26 cellular contexts compared by ENCODE assay signal in genomic region chr3:71921036-71921435, GRCh38.
"Had no signal": no experiment of that assay in that cellular context is flagged by ENCODE, and none has a peak within 500 bp of the region (broad histone marks: within the 10 kb centered on the region; RNA-seq: fewer than 3 reads in every experiment).

No MANE protein-coding gene starts in this region.

- ATAC-seq: stimulated activated effector memory CD8-positive, alpha-beta T cell treated with anti-CD3 and anti-CD28 coated beads, Interleukin-12 subunit alpha, Interleukin-12 subunit beta, amount 100 ng/mL, for 72 hours; stimulated activated memory B cell treated with anti-CD40 and anti-IgM and Interleukin-4, amounts not matched to agents 10 μg/mL and 1 μg/mL and 100 μg/mL, for 72 hours; stimulated activated naive B cell treated with anti-CD40 and anti-IgM and Interleukin-4, amounts not matched to agents 10 μg/mL and 1 μg/mL and 100 μg/mL, for 72 hours; stimulated activated naive CD8-positive, alpha-beta T cell treated with anti-CD3 and anti-CD28 coated beads, Interleukin-15, amount 100 ng/mL, for 72 hours; stimulated activated naive CD8-positive, alpha-beta T cell treated with anti-CD3 and anti-CD28 coated beads, Interleukin-15, Interleukin-2, amounts not matched to agents 100 U/mL and 50 U/mL, for 24 hours; upper lobe of right lung had no signal

- H3K36me3 ChIP-seq: stomach, suprapubic skin, thoracic aorta, thyroid gland, tibial artery, tibial nerve, transverse colon, upper lobe of left lung, upper lobe of right lung, uterus, vagina had no signal

- H3K27me3 ChIP-seq: stomach, testis, thyroid gland, tibial nerve, transverse colon, upper lobe of left lung, upper lobe of right lung, uterus, vagina had no signal

- H3K9me3 ChIP-seq: stomach, suprapubic skin, testis, thoracic aorta, thyroid gland, tibial artery, tibial nerve, transverse colon, upper lobe of left lung, upper lobe of right lung, uterus, vagina had no signal

- FAIRE-seq: urothelium cell line had no signal

- H3K4me1 ChIP-seq: stomach, suprapubic skin, testis, thyroid gland, tibial artery, tibial nerve, transverse colon, upper lobe of left lung, upper lobe of right lung, uterus, vagina had no signal

- DNase-seq: stimulated activated CD4-positive, alpha-beta T cell treated with anti-CD3 and anti-CD28 coated beads, Interleukin-2, amount 100 ng/mL, for 48 hours; stimulated activated CD4-positive, alpha-beta T cell treated with anti-CD3 and anti-CD28 coated beads, Interleukin-4, amount 100 ng/mL, for 1 hour; stimulated activated CD4-positive, alpha-beta T cell treated with anti-CD3 and anti-CD28 coated beads, Interleukin-4, amount 100 ng/mL, for 24 hours; stimulated activated CD4-positive, alpha-beta T cell treated with anti-CD3 and anti-CD28 coated beads, Interleukin-4, amount 100 ng/mL, for 4 hours; stimulated activated CD8-positive, alpha-beta memory T cell treated with anti-CD3 and anti-CD28 coated beads, Interleukin-4, amount 100 ng/mL, for 48 hours; stimulated activated naive B cell treated with anti-CD40 and anti-IgM and Interleukin-4, amounts not matched to agents 10 μg/mL and 1 μg/mL and 100 μg/mL, for 72 hours; stimulated activated naive CD4-positive, alpha-beta T cell; stimulated activated naive CD8-positive, alpha-beta T cell treated with anti-CD3 and anti-CD28 coated beads, Interleukin-15, amount 100 ng/mL, for 72 hours; stimulated activated naive CD8-positive, alpha-beta T cell treated with anti-CD3 and anti-CD28 coated beads, Interleukin-15, Interleukin-2, amounts not matched to agents 100 U/mL and 50 U/mL, for 24 hours; stomach; substantia nigra; testis; thyroid gland; tibial artery; transverse colon; trophoblast cell; upper lobe of right lung; uterus had no signal

- H3K27ac ChIP-seq: stomach, suprapubic skin, testis, thoracic aorta, thyroid gland, tibial artery, tibial nerve, transverse colon, upper lobe of left lung, upper lobe of right lung, uterus, vagina had no signal

- H3K4me3 ChIP-seq: stomach, suprapubic skin, testis, thoracic aorta, thyroid gland, tibial artery, tibial nerve, transverse colon, upper lobe of left lung, upper lobe of right lung, uterus, vagina had no signal
